Comparison of ENCODE assay signal across 34 cellular contexts in the genomic region with DNA sequence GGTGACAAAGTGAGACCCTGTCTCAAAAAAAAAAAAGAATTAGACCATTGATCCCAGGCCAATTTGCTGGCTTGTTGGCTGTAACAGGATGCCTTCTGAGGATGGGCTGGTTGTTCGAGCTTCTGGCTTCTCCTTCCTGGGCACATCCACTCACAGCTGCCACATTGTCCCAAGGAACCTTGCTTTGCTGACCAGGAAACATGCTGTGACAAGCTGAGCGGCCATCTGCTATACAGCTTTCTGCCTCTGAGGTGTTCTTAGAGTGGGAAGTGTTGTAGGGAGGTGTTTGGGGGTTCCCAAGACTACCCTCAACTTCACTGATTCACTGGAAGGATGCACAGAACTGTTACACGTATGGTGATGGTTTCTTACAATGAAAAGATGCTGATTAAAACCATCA.
"Had no signal": no experiment of that assay in that cellular context is flagged by ENCODE, and none has a peak within 500 bp of the region (broad histone marks: within the 10 kb centered on the region; RNA-seq: fewer than 3 reads in every experiment).

No MANE protein-coding gene starts in this region.

- H3K27ac ChIP-seq: Peyer's patch, SJSA1, VCaP had no signal

- H3K27me3 Mint-ChIP-seq: activated B cell treated with CpG ODN at 0.5 μM for 24 hours; activated CD4-positive, alpha-beta memory T cell treated with anti-CD3 and anti-CD28 coated beads, Interleukin-2, amount 10 ng/mL, durations not matched to agents 7 days and 5 days; activated CD8-positive, alpha-beta memory T cell treated with anti-CD3 and anti-CD28 coated beads, Interleukin-2, amount 10 ng/mL, durations not matched to agents 7 days and 5 days; activated naive CD4-positive, alpha-beta T cell treated with anti-CD3 and anti-CD28 coated beads, Interleukin-2, amount 10 ng/mL, durations not matched to agents 7 days and 5 days; activated naive CD8-positive, alpha-beta T cell; activated naive CD8-positive, alpha-beta T cell treated with anti-CD3 and anti-CD28 coated beads, Interleukin-2, amount 50 U/mL, for 24 hours; brain had no signal

- H3K4me1 ChIP-seq: SJSA1 had no signal

- H3K9me3 Mint-ChIP-seq: activated B cell treated with CpG ODN at 0.5 μM for 24 hours; activated CD4-positive, alpha-beta memory T cell treated with anti-CD3 and anti-CD28 coated beads, Interleukin-2, amount 10 ng/mL, durations not matched to agents 7 days and 5 days; activated naive CD4-positive, alpha-beta T cell treated with anti-CD3 and anti-CD28 coated beads, Interleukin-2, amount 10 ng/mL, durations not matched to agents 7 days and 5 days; activated naive CD8-positive, alpha-beta T cell treated with anti-CD3 and anti-CD28 coated beads, Interleukin-2, amount 50 U/mL, for 24 hours; brain had no signal

- H3K4me3 Mint-ChIP-seq: activated B cell treated with CpG ODN at 0.5 μM for 24 hours; activated CD4-positive, alpha-beta memory T cell treated with anti-CD3 and anti-CD28 coated beads, Interleukin-2, amount 10 ng/mL, durations not matched to agents 7 days and 5 days; activated CD8-positive, alpha-beta memory T cell treated with anti-CD3 and anti-CD28 coated beads, Interleukin-2, amount 10 ng/mL, durations not matched to agents 7 days and 5 days; activated naive CD4-positive, alpha-beta T cell treated with anti-CD3 and anti-CD28 coated beads, Interleukin-2, amount 10 ng/mL, durations not matched to agents 7 days and 5 days; activated naive CD8-positive, alpha-beta T cell; activated naive CD8-positive, alpha-beta T cell treated with anti-CD3 and anti-CD28 coated beads, Interleukin-2, amount 50 U/mL, for 24 hours; brain had no signal

- ATAC-seq: activated CD8-positive, alpha-beta memory T cell treated with anti-CD3 and anti-CD28 coated beads, Interleukin-2, amount 10 ng/mL, durations not matched to agents 7 days and 5 days; activated naive CD8-positive, alpha-beta T cell treated with anti-CD3 and anti-CD28 coated beads, Interleukin-2, amount 50 U/mL, for 24 hours had no signal

- DNase-seq: activated B cell treated with CpG ODN at 0.5 μM for 24 hours; activated CD4-positive, alpha-beta memory T cell treated with anti-CD3 and anti-CD28 coated beads, Interleukin-2, amount 10 ng/mL, durations not matched to agents 7 days and 5 days; activated CD4-positive, alpha-beta T cell treated with anti-CD3 and anti-CD28 coated beads for 4 hours; activated CD4-positive, CD25-positive, alpha-beta regulatory T cell treated with anti-CD3 and anti-CD28 coated beads, Interleukin-2, amount 50 U/mL, for 72 hours; activated CD8-positive, alpha-beta memory T cell treated with anti-CD3 and anti-CD28 coated beads for 24 hours; activated CD8-positive, alpha-beta memory T cell treated with anti-CD3 and anti-CD28 coated beads, Interleukin-2, amount 10 ng/mL, durations not matched to agents 7 days and 5 days; activated CD8-positive, alpha-beta memory T cell treated with anti-CD3 and anti-CD28 coated beads, Interleukin-2, amount 50 U/mL, for 48 hours; activated effector memory CD4-positive, alpha-beta T cell treated with Interleukin-2 at 50 U/mL for 16 hours; activated naive CD4-positive, alpha-beta T cell treated with anti-CD3 and anti-CD28 coated beads, Interleukin-2, amount 10 ng/mL, durations not matched to agents 7 days and 5 days; activated naive CD8-positive, alpha-beta T cell treated with anti-CD3 and anti-CD28 coated beads, Interleukin-2, amount 50 U/mL, for 24 hours; activated T-cell treated with anti-CD3 and anti-CD28 coated beads, Interleukin-2, amount 50 U/mL, for 48 hours; anterior cingulate cortex; NCI-H1092 treated with DMSO at 0.1 percent for 48 hours; NCI-H1417; NCI-H146; NCI-H187; NCI-H2029 treated with DMSO at 0.1 percent for 48 hours; NCI-H2107; NCI-H2171; NCI-H510A; NCI-H526; NCI-H748 treated with DMSO at 0.1 percent for 48 hours; NK-92 treated with Interleukin-12 subunit alpha and Interleukin-12 subunit beta, amount 100 ng/mL, for 24 hours; PC-3; Peyer's patch; RPMI8226; SHP77 treated with DMSO at 0.1 percent for 48 hours; SK-N-SH; T-helper 2 cell; T-helper 9 cell had no signal

- H3K4me2 ChIP-seq: SK-N-SH had no signal

- H3K27ac Mint-ChIP-seq: activated B cell treated with CpG ODN at 0.5 μM for 24 hours; activated CD4-positive, alpha-beta memory T cell treated with anti-CD3 and anti-CD28 coated beads, Interleukin-2, amount 10 ng/mL, durations not matched to agents 7 days and 5 days; activated CD8-positive, alpha-beta memory T cell treated with anti-CD3 and anti-CD28 coated beads, Interleukin-2, amount 10 ng/mL, durations not matched to agents 7 days and 5 days; activated naive CD4-positive, alpha-beta T cell treated with anti-CD3 and anti-CD28 coated beads, Interleukin-2, amount 10 ng/mL, durations not matched to agents 7 days and 5 days; activated naive CD8-positive, alpha-beta T cell; activated naive CD8-positive, alpha-beta T cell treated with anti-CD3 and anti-CD28 coated beads, Interleukin-2, amount 50 U/mL, for 24 hours; brain had no signal

- H3K27me3 ChIP-seq: Peyer's patch, SJSA1 had no signal

- H3K9me3 ChIP-seq: Peyer's patch, SJSA1, SK-N-SH had no signal

- H3K9ac ChIP-seq: SK-N-SH had no signal

- H3K4me3 ChIP-seq: Peyer's patch, SJSA1 had no signal
